19 cellular contexts compared by ENCODE assay signal in genomic region chr6:14091329-14091978, GRCh38.
"Had no signal": no experiment of that assay in that cellular context is flagged by ENCODE, and none has a peak within 500 bp of the region (broad histone marks: within the 10 kb centered on the region; RNA-seq: fewer than 3 reads in every experiment).

No MANE protein-coding gene starts in this region.

- H3K36me3 ChIP-seq: adrenal gland, heart right ventricle, ovary had no signal

- ATAC-seq: activated CD8-positive, alpha-beta T cell treated with anti-CD3 and anti-CD28 coated beads for 36 hours; heart right ventricle; left ventricle myocardium superior had no signal

- H3K27ac ChIP-seq: adrenal gland, coronary artery, heart right ventricle, ovary had no signal

- H3K9me3 ChIP-seq: adrenal gland, ovary had no signal

- H3K4me1 ChIP-seq: adrenal gland, heart right ventricle had no signal

- H3K27me3 ChIP-seq: adrenal gland, ovary had no signal

- H3K4me3 ChIP-seq: adrenal gland, coronary artery, heart right ventricle, ovary had no signal

- H3K27ac Mint-ChIP-seq: activated CD8-positive, alpha-beta T cell treated with anti-CD3 and anti-CD28 coated beads for 36 hours; activated naive CD4-positive, alpha-beta T cell treated with anti-CD3 and anti-CD28 coated beads for 36 hours; activated T-helper 1 cell treated with anti-CD3 and anti-CD28 coated beads, Interleukin-12 subunit alpha, Interleukin-12 subunit beta, Interleukin-2, Interleukin-4 antibody, amounts not matched to agents 30 ng/mL and 10 ng/mL and 1 ng/mL, durations not matched to agents 14 hours and 24 hours and 36 hours; T-helper 2 cell treated with Interferon-gamma antibody and Interleukin-4, amounts not matched to agents 5 μg/mL and 100 μg/mL, for 36 hours had no signal

- DNase-seq: activated CD4-positive, alpha-beta T cell treated with anti-CD3 and anti-CD28 coated beads for 1 hour; activated CD8-positive, alpha-beta memory T cell treated with anti-CD3 and anti-CD28 coated beads, Interleukin-2, amount 50 U/mL, for 4 hours; activated CD8-positive, alpha-beta T cell treated with anti-CD3 and anti-CD28 coated beads for 36 hours; activated naive CD4-positive, alpha-beta T cell treated with anti-CD3 and anti-CD28 coated beads for 36 hours; adrenal gland; caudate nucleus; effector CD8-positive, alpha-beta T cell; foreskin melanocyte; heart right ventricle; left ventricle myocardium superior; mesendoderm; ovary; stimulated activated CD4-positive, alpha-beta T cell treated with anti-CD3 and anti-CD28 coated beads, Interleukin-4, amount 100 ng/mL, for 4 hours; substantia nigra; trophoblast cell had no signal

- H3K4me3 Mint-ChIP-seq: activated CD8-positive, alpha-beta T cell treated with anti-CD3 and anti-CD28 coated beads for 36 hours; activated naive CD4-positive, alpha-beta T cell treated with anti-CD3 and anti-CD28 coated beads for 36 hours; activated T-helper 1 cell treated with anti-CD3 and anti-CD28 coated beads, Interleukin-12 subunit alpha, Interleukin-12 subunit beta, Interleukin-2, Interleukin-4 antibody, amounts not matched to agents 30 ng/mL and 10 ng/mL and 1 ng/mL, durations not matched to agents 14 hours and 24 hours and 36 hours; neural crest cell; T-helper 2 cell treated with Interferon-gamma antibody and Interleukin-4, amounts not matched to agents 5 μg/mL and 100 μg/mL, for 36 hours had no signal
